1 cellular context compared by ENCODE assay signal in the genomic region with DNA sequence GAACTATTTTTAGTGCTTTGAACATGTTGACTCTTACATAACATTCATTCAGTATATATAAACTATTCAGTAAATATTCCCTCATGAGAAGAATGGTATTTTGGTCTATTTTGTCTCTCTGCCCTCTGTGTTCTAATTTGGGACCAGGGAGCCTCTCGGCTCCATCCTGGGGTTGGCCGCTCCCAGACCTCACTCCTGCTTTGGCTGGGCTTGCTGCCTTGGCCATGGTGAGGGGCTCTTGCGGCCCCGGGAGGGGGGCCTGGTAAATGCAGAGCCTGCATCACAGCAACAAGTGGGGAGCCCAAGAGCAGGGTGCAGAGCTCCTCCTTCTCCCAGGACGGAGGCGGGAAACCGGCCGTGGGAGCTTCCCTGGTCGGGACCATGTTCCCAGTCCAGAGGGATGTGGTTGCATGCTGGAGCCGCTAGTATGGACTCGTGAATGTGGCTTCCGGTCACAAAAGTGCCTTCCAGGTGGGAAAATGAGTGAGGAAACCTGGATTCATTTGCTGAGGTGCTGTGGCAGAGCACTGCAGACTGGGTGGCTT.
TF ChIP-seq lines count a peak whose summit lies in the region.

No MANE protein-coding gene starts in this region.

TF ChIP-seq in HEK293, 187 proteins besides CTCF, POLR2A, EP300 and RAD21 (continued from another document):
- TF ChIP-seq, protein P1, sequence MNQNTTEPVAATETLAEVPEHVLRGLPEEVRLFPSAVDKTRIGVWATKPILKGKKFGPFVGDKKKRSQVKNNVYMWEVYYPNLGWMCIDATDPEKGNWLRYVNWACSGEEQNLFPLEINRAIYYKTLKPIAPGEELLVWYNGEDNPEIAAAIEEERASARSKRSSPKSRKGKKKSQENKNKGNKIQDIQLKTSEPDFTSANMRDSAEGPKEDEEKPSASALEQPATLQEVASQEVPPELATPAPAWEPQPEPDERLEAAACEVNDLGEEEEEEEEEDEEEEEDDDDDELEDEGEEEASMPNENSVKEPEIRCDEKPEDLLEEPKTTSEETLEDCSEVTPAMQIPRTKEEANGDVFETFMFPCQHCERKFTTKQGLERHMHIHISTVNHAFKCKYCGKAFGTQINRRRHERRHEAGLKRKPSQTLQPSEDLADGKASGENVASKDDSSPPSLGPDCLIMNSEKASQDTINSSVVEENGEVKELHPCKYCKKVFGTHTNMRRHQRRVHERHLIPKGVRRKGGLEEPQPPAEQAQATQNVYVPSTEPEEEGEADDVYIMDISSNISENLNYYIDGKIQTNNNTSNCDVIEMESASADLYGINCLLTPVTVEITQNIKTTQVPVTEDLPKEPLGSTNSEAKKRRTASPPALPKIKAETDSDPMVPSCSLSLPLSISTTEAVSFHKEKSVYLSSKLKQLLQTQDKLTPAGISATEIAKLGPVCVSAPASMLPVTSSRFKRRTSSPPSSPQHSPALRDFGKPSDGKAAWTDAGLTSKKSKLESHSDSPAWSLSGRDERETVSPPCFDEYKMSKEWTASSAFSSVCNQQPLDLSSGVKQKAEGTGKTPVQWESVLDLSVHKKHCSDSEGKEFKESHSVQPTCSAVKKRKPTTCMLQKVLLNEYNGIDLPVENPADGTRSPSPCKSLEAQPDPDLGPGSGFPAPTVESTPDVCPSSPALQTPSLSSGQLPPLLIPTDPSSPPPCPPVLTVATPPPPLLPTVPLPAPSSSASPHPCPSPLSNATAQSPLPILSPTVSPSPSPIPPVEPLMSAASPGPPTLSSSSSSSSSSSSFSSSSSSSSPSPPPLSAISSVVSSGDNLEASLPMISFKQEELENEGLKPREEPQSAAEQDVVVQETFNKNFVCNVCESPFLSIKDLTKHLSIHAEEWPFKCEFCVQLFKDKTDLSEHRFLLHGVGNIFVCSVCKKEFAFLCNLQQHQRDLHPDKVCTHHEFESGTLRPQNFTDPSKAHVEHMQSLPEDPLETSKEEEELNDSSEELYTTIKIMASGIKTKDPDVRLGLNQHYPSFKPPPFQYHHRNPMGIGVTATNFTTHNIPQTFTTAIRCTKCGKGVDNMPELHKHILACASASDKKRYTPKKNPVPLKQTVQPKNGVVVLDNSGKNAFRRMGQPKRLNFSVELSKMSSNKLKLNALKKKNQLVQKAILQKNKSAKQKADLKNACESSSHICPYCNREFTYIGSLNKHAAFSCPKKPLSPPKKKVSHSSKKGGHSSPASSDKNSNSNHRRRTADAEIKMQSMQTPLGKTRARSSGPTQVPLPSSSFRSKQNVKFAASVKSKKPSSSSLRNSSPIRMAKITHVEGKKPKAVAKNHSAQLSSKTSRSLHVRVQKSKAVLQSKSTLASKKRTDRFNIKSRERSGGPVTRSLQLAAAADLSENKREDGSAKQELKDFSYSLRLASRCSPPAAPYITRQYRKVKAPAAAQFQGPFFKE (tag by site-specific recombination; IDR thresholded peaks at IDR 0.05; ENCODE audit: borderline replicate concordance): no peak
